In the genomic region with DNA sequence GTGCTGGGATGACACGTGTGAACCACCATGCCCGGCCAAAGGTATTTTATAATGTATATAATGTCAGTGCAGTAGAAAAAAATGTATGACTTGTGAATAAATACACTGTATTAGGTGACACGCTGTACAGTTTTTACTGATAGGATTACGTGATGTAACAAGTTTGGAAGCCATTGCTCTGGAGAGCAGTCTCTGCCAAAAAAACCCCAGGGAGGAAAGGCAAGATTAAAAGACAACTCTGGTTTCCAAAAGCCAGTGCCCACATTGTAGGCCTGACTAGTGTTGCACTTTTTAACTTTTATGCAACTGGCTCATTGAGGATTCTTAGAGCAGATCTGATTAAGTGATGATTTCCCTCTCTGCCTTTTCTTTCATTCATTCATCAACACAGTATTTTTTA, we compare ENCODE assay signal across 1 cellular context.
TF ChIP-seq lines count a peak whose summit lies in the region.

No MANE protein-coding gene starts in this region.

TF ChIP-seq in IMR-90, 13 proteins besides CTCF, POLR2A, EP300 and RAD21:
- no peak for TF ChIP-seq SMC3 (IDR thresholded peaks at IDR 0.05; ENCODE audit: low read depth, low read length)
- no peak for TF ChIP-seq CHD1 (IDR thresholded peaks at IDR 0.05; ENCODE audit: low read depth, low read length)
- TF ChIP-seq, protein P1, sequence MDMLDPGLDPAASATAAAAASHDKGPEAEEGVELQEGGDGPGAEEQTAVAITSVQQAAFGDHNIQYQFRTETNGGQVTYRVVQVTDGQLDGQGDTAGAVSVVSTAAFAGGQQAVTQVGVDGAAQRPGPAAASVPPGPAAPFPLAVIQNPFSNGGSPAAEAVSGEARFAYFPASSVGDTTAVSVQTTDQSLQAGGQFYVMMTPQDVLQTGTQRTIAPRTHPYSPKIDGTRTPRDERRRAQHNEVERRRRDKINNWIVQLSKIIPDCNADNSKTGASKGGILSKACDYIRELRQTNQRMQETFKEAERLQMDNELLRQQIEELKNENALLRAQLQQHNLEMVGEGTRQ (IDR thresholded peaks at IDR 0.05; ENCODE audit: low read depth, low read length): no peak
- TF ChIP-seq FOS (IDR thresholded peaks at IDR 0.05; ENCODE audit: low read depth, low read length): no peak
- no peak for TF ChIP-seq MAZ (IDR thresholded peaks at IDR 0.05; ENCODE audit: borderline replicate concordance, low read depth, low read length)
- no peak for TF ChIP-seq NFE2L2 (IDR thresholded peaks at IDR 0.05; ENCODE audit: low read depth, low read length)
- TF ChIP-seq RCOR1 (IDR thresholded peaks at IDR 0.05; ENCODE audit: insufficient replicate concordance, low read length): no peak
- no peak for TF ChIP-seq MAFK (IDR thresholded peaks at IDR 0.05; ENCODE audit: low read depth, low read length)
- no peak for TF ChIP-seq CEBPB (IDR thresholded peaks at IDR 0.05; ENCODE audit: low read depth, low read length)
- no peak for TF ChIP-seq BHLHE40 (IDR thresholded peaks at IDR 0.05; ENCODE audit: low read depth, low read length)
- TF ChIP-seq MXI1 (IDR thresholded peaks at IDR 0.05; ENCODE audit: borderline replicate concordance, low read depth, low read length): no peak
- TF ChIP-seq RFX5 (IDR thresholded peaks at IDR 0.05; ENCODE audit: low read depth, low read length): no peak
- TF ChIP-seq, protein P2, sequence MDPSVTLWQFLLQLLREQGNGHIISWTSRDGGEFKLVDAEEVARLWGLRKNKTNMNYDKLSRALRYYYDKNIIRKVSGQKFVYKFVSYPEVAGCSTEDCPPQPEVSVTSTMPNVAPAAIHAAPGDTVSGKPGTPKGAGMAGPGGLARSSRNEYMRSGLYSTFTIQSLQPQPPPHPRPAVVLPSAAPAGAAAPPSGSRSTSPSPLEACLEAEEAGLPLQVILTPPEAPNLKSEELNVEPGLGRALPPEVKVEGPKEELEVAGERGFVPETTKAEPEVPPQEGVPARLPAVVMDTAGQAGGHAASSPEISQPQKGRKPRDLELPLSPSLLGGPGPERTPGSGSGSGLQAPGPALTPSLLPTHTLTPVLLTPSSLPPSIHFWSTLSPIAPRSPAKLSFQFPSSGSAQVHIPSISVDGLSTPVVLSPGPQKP (IDR thresholded peaks at IDR 0.05; ENCODE audit: borderline replicate concordance, low read depth, low read length): no peak
